23 cellular contexts compared by ENCODE assay signal in genomic region chr19:12626958-12627357, GRCh38.
"Had no signal": no experiment of that assay in that cellular context is flagged by ENCODE, and none has a peak within 500 bp of the region (broad histone marks: within the 10 kb centered on the region; RNA-seq: fewer than 3 reads in every experiment).

No MANE protein-coding gene starts in this region.

- H3K4me1 ChIP-seq: foreskin keratinocyte, suprapubic skin had no signal

- ATAC-seq: effector memory CD8-positive, alpha-beta T cell; foreskin keratinocyte; left colon; left ventricle myocardium superior; sciatic nerve had no signal

- H3K27me3 Mint-ChIP-seq: effector memory CD8-positive, alpha-beta T cell had no signal

- H3K4me3 ChIP-seq: lung, spleen, suprapubic skin, thyroid gland, upper lobe of left lung, vagina had no signal

- H3K9me3 ChIP-seq: thyroid gland had no signal

- H3K4me3 Mint-ChIP-seq: effector memory CD8-positive, alpha-beta T cell; nephron progenitor cell had no signal

- H3K4me1 Mint-ChIP-seq: nephron progenitor cell had no signal

- H3K27me3 ChIP-seq: foreskin keratinocyte, spleen, suprapubic skin, thyroid gland, upper lobe of left lung, vagina had no signal

- H3K27ac Mint-ChIP-seq: nephron progenitor cell had no signal

- DNase-seq: effector memory CD8-positive, alpha-beta T cell; erythroblast; foreskin keratinocyte; head of caudate nucleus; hippocampal formation; left colon; left ventricle myocardium superior; mesenchymal stem cell; midbrain; nephron progenitor cell; posterior cingulate gyrus; spleen; stimulated activated CD4-positive, alpha-beta T cell treated with anti-CD3 and anti-CD28 coated beads, Interleukin-15, amount 100 ng/mL, for 24 hours; stimulated activated CD4-positive, alpha-beta T cell treated with anti-CD3 and anti-CD28 coated beads, Interleukin-1b, Interleukin-23, amount 100 ng/mL, for 48 hours; stimulated activated CD4-positive, alpha-beta T cell treated with anti-CD3 and anti-CD28 coated beads, Interleukin-4, amount 100 ng/mL, for 24 hours; stimulated activated naive CD4-positive, alpha-beta T cell; thyroid gland; upper lobe of left lung had no signal

- FAIRE-seq: endothelial cell of umbilical vein had no signal

- H3K27ac ChIP-seq: foreskin keratinocyte, spleen, suprapubic skin, thyroid gland, upper lobe of left lung, vagina had no signal
